In genomic region chr12:51357374-51358047, GRCh38 we compare ENCODE assay signal across 1 cellular context.
TF ChIP-seq lines count a peak whose summit lies in the region.

No MANE protein-coding gene starts in this region.

TF ChIP-seq in GM12878, 131 proteins besides CTCF, POLR2A, EP300 and RAD21 (continued from another document and continues in another):
- no peak for TF ChIP-seq PRDM15 (CRISPR knock-in tag; IDR thresholded peaks at IDR 0.05)
- no peak for TF ChIP-seq HDGF (IDR thresholded peaks at IDR 0.05)
- no peak for TF ChIP-seq SP1 (IDR thresholded peaks at IDR 0.05; ENCODE audit: low read depth, low read length)
- TF ChIP-seq SRF (IDR thresholded peaks at IDR 0.05; ENCODE audit: low read depth in 2 of 2, low read length in 2 of 2), result no peak
- no peak for TF ChIP-seq STAT1 (conservative IDR thresholded peaks at IDR 0.05)
- no peak for TF ChIP-seq CREB1 (IDR thresholded peaks at IDR 0.05; ENCODE audit: low read depth)
- peak; percentile 94 for TF ChIP-seq IKZF1 (conservative IDR thresholded peaks at IDR 0.05)
- no peak for TF ChIP-seq MYC (IDR thresholded peaks at IDR 0.05; ENCODE audit: insufficient read depth, insufficient read length, insufficient replicate concordance, low read length, severe bottlenecking)
- TF ChIP-seq JUND (IDR thresholded peaks at IDR 0.05; ENCODE audit: low read depth, low read length), result no peak
- TF ChIP-seq HDAC2 (IDR thresholded peaks at IDR 0.05), result no peak
- no peak for TF ChIP-seq SMAD5 (IDR thresholded peaks at IDR 0.05; ENCODE audit: low read depth)
- TF ChIP-seq NKRF (conservative IDR thresholded peaks at IDR 0.05), result no peak
- no peak for TF ChIP-seq USF1 (IDR thresholded peaks at IDR 0.05; ENCODE audit: borderline replicate concordance, extremely low read length, insufficient read depth, low read depth, low read length)
- no peak for TF ChIP-seq CUX1 (IDR thresholded peaks at IDR 0.05; ENCODE audit: insufficient replicate concordance, low read depth, low read length)
- TF ChIP-seq RUNX3 (IDR thresholded peaks at IDR 0.05; ENCODE audit: low read length), result peak; percentile 85
- TF ChIP-seq SKIL (IDR thresholded peaks at IDR 0.05; ENCODE audit: low read depth, poor library complexity, severe bottlenecking), result no peak
- no peak for TF ChIP-seq ZNF622 (IDR thresholded peaks at IDR 0.05)
- TF ChIP-seq KLF5 (IDR thresholded peaks at IDR 0.05; ENCODE audit: partially characterized antibody), result no peak
- TF ChIP-seq ETV6 (conservative IDR thresholded peaks at IDR 0.05 in 1 of 2, IDR thresholded peaks at IDR 0.05 in 1 of 2; ENCODE audit: borderline replicate concordance in 1 of 2, low read depth in 1 of 2), result no peak
- no peak for TF ChIP-seq ZNF207 (IDR thresholded peaks at IDR 0.05; ENCODE audit: borderline replicate concordance)
- TF ChIP-seq PBX3 (IDR thresholded peaks at IDR 0.05; ENCODE audit: insufficient replicate concordance, low read depth, low read length), result no peak
- TF ChIP-seq YY1 (IDR thresholded peaks at IDR 0.05; ENCODE audit: low read depth, low read length), result no peak
- TF ChIP-seq ZBTB4 (CRISPR knock-in tag; IDR thresholded peaks at IDR 0.05), result no peak
- no peak for TF ChIP-seq MLLT1 (IDR thresholded peaks at IDR 0.05)
- TF ChIP-seq IRF3 (IDR thresholded peaks at IDR 0.05), result no peak
- no peak for TF ChIP-seq MXI1 (IDR thresholded peaks at IDR 0.05; ENCODE audit: low read depth, low read length)
- TF ChIP-seq PML (IDR thresholded peaks at IDR 0.05; ENCODE audit: low read length), result no peak
- no peak for TF ChIP-seq ZNF274 (IDR thresholded peaks at IDR 0.05; ENCODE audit: insufficient read depth, insufficient read length)
- TF ChIP-seq BHLHE40 (IDR thresholded peaks at IDR 0.05; ENCODE audit: borderline replicate concordance in 1 of 2, low read depth in 2 of 2, low read length in 1 of 2), result peak in 1 of 2 experiments; percentile 40; a peak in 1 of 4 replicates
- TF ChIP-seq EED (IDR thresholded peaks at IDR 0.05; ENCODE audit: low read depth), result peak; percentile 92
- no peak for TF ChIP-seq FOXK2 (IDR thresholded peaks at IDR 0.05)
- no peak for TF ChIP-seq HDAC6 (IDR thresholded peaks at IDR 0.05; ENCODE audit: unreplicated experiment)
- no peak for TF ChIP-seq EGR1 (IDR thresholded peaks at IDR 0.05; ENCODE audit: borderline replicate concordance in 1 of 2, low read depth in 2 of 2, low read length in 2 of 2)
- no peak for TF ChIP-seq E2F4 (IDR thresholded peaks at IDR 0.05; ENCODE audit: low read depth, low read length)
- no peak for TF ChIP-seq ESRRA (IDR thresholded peaks at IDR 0.05; ENCODE audit: low read length)
- no peak for TF ChIP-seq PAX8 (IDR thresholded peaks at IDR 0.05)
- no peak for TF ChIP-seq NFXL1 (IDR thresholded peaks at IDR 0.05; ENCODE audit: borderline replicate concordance)
- TF ChIP-seq IRF4 (IDR thresholded peaks at IDR 0.05; ENCODE audit: low read depth, low read length), result no peak
